In the genomic region with DNA sequence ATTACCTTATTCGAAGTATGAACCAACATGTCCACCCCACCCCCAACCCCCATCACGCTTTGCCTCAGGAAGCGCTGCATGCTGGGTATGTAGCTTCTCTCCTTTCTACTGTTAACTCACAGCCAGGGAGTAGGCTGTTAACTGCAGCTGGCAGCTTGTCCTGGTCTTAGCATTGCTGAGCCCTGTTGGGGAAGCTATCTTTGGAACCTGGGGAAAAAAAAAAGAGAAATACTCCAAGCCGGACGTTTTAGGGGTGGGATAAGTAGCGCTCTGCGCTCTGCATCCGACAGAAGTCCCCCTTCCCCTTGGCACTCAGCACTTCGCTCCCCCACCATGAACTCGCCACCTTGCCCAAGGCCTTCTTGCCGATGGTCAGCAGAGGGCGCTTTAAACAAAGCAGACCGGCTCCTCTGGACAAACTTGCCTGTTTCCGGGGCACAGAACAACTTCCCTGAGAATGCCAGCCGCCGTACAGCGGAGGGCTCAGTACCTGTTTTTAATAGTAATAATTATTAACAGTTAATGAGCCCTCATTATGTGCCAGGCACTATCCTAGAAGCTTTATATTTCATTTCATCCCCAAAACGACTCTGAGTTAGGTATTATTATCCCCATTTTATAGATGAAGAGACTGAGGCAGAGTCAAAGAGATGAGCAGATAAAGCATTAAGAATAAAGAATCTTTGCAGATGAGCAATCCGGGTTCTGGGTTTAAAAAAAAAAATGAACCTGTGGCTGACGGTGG, we compare ENCODE assay signal across 9 cellular contexts. TPM values are rescaled to one million over a fixed set of nuclear protein-coding genes. Genes with fewer than 3 reads are reported as not detected.
A peak's percentile ranks its signal among the peaks of the same experiment; 100 is the strongest.
DNase-seq lines count a peak whose midpoint lies in the region; ATAC-seq and TF ChIP-seq lines count a peak whose summit lies in the region.
"Had no signal": no experiment of that assay in that cellular context is flagged by ENCODE, and none has a peak within 500 bp of the region (broad histone marks: within the 10 kb centered on the region; RNA-seq: fewer than 3 reads in every experiment).

No MANE protein-coding gene starts in this region.

- H3K27ac ChIP-seq in HL-60 (replicated peaks) (no peak overlapping the region), lung (ENCODE audit: low read depth in 1 of 2, low read length in 1 of 2) (no peak overlapping the region)
- H3K27ac ChIP-seq: skin epidermis had no signal

- no peaks in the 10 kb centered on the region for H3K4me1 ChIP-seq in lung (ENCODE audit: control insufficient read depth in 2 of 2, insufficient read depth in 2 of 2, low read length in 2 of 2)

- H3K27me3 ChIP-seq in HL-60 (ENCODE audit: insufficient read depth, poor library complexity, severe bottlenecking) (no peaks in the 10 kb centered on the region), lung (ENCODE audit: control insufficient read depth, insufficient read depth) (no peaks in the 10 kb centered on the region)

- H3K9me3 ChIP-seq in lung (ENCODE audit: control insufficient read depth in 2 of 2, insufficient read depth in 1 of 2, low read length in 1 of 2), result peaks cover 0 to 3% of the 10 kb centered on the region in 2 donors

- H3K36me3 ChIP-seq in lung (ENCODE audit: control insufficient read depth in 2 of 2, insufficient read depth in 2 of 2, low read length in 2 of 2), result peaks cover 0 to 17% of the 10 kb centered on the region in 2 donors

- DNase-seq in EH (ENCODE audit: low read depth), result peak; percentile 81
- DNase-seq in HL-60 (ENCODE audit: low read depth in 1 of 2, low spot score in 1 of 2), result peak; percentile 52 to 87
- peak; percentile 70 for DNase-seq in NCI-H748 treated with DMSO at 0.1 percent for 48 hours (lab: John Stamatoyannopoulos, UW)
- DNase-seq in activated CD4-positive, alpha-beta T cell treated with anti-CD3 and anti-CD28 coated beads, Interleukin-2, amount 50 U/mL, for 4 hours, result peak; percentile 61
- DNase-seq in effector CD8-positive, alpha-beta T cell (lab: John Stamatoyannopoulos, UW), result peak; percentile 58
- DNase-seq in lung (ENCODE audit: low spot score), result peak; percentile 83
- DNase-seq in stimulated activated CD4-positive, alpha-beta T cell treated with anti-CD3 and anti-CD28 coated beads, TNF-alpha, amount 100 ng/mL, for 24 hours (ENCODE audit: low read depth in 3 of 3), result peak; percentile 52 to 72 (median 65)

- WGBS in lung, 2 donors, result 6% methylated on average over 20 of the region's 20 CpGs

- TF ChIP-seq POLR2A in GM18505 (IDR thresholded peaks at IDR 0.05; ENCODE audit: borderline replicate concordance, extremely low read depth, insufficient read depth, insufficient read length), result no peak

- TF ChIP-seq CTCF in HL-60 (IDR thresholded peaks at IDR 0.05; ENCODE audit: insufficient read depth, low read length), result peak; percentile 93
- TF ChIP-seq CTCF in lung (IDR thresholded peaks at IDR 0.05; ENCODE audit: control extremely low read depth, extremely low read depth), result peak; percentile 89

- ATAC-seq in lung (ENCODE audit: insufficient read depth, low FRiP score) (peak; percentile 76), GM18505 (IDR thresholded peaks at IDR 0.05; ENCODE audit: unreplicated experiment) (no peak)

- H3K4me3 ChIP-seq in HL-60 (replicated peaks; ENCODE audit: insufficient read depth, low read length), result no peak overlapping the region
- no peak overlapping the region for H3K4me3 ChIP-seq in lung
- H3K4me3 ChIP-seq: skin epidermis had no signal

RNA-seq across cellular contexts. Expression of a gene that starts 35.2 kb away (rescaled TPM):
- total RNA-seq in lung, result 10 to 100 TPM; 22.1 to 36.4 TPM
- polyA plus RNA-seq in lung, result 10 to 100 TPM; 16.4 to 21.8 TPM

RNA-seq across cellular contexts. Expression of a gene that starts 56.9 kb away (rescaled TPM):
- total RNA-seq in lung, result 10 to 100 TPM; 22.6 to 35.0 TPM
- 10 to 100 TPM; 12.8 to 21.7 TPM for polyA plus RNA-seq in lung
